In the genomic region with DNA sequence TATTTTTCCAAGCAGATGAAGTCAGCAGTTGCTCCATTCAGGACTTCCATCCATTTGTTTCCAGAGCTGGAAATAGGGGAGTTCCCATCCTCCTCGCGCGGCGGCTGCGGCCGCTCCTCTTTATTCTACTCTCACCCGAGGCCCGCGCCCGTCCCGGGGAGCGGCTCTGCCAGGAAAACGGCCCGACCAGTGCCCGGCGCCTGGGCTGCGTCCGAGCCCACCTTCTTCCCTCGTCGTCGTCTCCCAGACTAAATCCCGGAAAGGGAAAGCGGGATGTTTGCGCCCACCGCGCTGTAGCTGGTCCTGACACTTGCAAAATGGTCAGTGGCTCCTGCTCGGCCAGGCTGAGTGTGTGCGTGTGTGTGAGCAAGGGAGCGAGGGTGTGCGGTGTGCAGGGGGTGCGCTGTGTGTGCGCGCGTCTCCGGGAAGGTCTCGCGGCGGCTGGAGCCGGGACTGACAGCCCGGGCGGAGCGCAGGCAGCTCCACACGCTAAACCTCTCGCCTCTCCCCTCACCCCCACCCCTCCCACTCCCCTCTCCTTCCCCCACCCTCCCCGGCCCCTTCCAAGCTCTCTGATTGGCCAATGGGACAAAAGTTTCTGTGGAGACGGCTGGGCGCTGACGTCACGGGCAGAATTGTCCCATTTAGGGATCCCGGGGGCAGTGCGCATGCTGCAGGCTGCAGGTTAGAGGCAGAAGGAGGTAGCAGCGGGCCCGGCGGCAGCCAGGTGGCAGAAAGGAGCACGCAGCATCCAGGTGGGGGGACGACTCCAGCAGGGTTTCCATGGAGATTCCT, we compare ENCODE assay signal across 1 cellular context.
A peak's percentile ranks its signal among the peaks of the same experiment; 100 is the strongest.
TF ChIP-seq lines count a peak whose summit lies in the region.

A gene with protein sequence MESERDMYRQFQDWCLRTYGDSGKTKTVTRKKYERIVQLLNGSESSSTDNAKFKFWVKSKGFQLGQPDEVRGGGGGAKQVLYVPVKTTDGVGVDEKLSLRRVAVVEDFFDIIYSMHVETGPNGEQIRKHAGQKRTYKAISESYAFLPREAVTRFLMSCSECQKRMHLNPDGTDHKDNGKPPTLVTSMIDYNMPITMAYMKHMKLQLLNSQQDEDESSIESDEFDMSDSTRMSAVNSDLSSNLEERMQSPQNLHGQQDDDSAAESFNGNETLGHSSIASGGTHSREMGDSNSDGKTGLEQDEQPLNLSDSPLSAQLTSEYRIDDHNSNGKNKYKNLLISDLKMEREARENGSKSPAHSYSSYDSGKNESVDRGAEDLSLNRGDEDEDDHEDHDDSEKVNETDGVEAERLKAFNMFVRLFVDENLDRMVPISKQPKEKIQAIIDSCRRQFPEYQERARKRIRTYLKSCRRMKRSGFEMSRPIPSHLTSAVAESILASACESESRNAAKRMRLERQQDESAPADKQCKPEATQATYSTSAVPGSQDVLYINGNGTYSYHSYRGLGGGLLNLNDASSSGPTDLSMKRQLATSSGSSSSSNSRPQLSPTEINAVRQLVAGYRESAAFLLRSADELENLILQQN (minus strand): TSS at position 491 of the 795 bp plus-strand sequence. CDS start 1,660 bp downstream, outside the sequence.

TF ChIP-seq in HepG2, 621 proteins besides CTCF, POLR2A, EP300 and RAD21 (continued from another document):
- TF ChIP-seq ELF4 (CRISPR knock-in tag; IDR thresholded peaks at IDR 0.05; ENCODE audit: borderline replicate concordance) (no peak), ATF7 (IDR thresholded peaks at IDR 0.05) (no peak), ATF7 (CRISPR knock-in tag; IDR thresholded peaks at IDR 0.05) (no peak), ZFX (CRISPR knock-in tag; IDR thresholded peaks at IDR 0.05; ENCODE audit: low read depth) (no peak), ZNF572 (CRISPR knock-in tag; IDR thresholded peaks at IDR 0.05) (no peak), FOSL2 (CRISPR knock-in tag; IDR thresholded peaks at IDR 0.05) (no peak), GABPB1 (CRISPR knock-in tag; IDR thresholded peaks at IDR 0.05) (0 out of 2 replicates have a peak, but pooled peaks have one; percentile 5), ZNF329 (CRISPR knock-in tag; IDR thresholded peaks at IDR 0.05; ENCODE audit: low read depth) (no peak)
- TF ChIP-seq, protein P1, sequence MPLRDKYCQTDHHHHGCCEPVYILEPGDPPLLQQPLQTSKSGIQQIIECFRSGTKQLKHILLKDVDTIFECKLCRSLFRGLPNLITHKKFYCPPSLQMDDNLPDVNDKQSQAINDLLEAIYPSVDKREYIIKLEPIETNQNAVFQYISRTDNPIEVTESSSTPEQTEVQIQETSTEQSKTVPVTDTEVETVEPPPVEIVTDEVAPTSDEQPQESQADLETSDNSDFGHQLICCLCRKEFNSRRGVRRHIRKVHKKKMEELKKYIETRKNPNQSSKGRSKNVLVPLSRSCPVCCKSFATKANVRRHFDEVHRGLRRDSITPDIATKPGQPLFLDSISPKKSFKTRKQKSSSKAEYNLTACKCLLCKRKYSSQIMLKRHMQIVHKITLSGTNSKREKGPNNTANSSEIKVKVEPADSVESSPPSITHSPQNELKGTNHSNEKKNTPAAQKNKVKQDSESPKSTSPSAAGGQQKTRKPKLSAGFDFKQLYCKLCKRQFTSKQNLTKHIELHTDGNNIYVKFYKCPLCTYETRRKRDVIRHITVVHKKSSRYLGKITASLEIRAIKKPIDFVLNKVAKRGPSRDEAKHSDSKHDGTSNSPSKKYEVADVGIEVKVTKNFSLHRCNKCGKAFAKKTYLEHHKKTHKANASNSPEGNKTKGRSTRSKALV (CRISPR knock-in tag; IDR thresholded peaks at IDR 0.05), result peak; percentile 95
- TF ChIP-seq, protein P2, sequence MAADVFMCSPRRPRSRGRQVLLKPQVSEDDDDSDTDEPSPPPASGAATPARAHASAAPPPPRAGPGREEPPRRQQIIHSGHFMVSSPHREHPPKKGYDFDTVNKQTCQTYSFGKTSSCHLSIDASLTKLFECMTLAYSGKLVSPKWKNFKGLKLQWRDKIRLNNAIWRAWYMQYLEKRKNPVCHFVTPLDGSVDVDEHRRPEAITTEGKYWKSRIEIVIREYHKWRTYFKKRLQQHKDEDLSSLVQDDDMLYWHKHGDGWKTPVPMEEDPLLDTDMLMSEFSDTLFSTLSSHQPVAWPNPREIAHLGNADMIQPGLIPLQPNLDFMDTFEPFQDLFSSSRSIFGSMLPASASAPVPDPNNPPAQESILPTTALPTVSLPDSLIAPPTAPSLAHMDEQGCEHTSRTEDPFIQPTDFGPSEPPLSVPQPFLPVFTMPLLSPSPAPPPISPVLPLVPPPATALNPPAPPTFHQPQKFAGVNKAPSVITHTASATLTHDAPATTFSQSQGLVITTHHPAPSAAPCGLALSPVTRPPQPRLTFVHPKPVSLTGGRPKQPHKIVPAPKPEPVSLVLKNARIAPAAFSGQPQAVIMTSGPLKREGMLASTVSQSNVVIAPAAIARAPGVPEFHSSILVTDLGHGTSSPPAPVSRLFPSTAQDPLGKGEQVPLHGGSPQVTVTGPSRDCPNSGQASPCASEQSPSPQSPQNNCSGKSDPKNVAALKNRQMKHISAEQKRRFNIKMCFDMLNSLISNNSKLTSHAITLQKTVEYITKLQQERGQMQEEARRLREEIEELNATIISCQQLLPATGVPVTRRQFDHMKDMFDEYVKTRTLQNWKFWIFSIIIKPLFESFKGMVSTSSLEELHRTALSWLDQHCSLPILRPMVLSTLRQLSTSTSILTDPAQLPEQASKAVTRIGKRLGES (CRISPR knock-in tag; IDR thresholded peaks at IDR 0.05; ENCODE audit: borderline replicate concordance), result no peak
